In genomic region chr18:57497372-57498294, GRCh38 we compare ENCODE assay signal across 15 cellular contexts.
A peak's percentile ranks its signal among the peaks of the same experiment; 100 is the strongest.
DNase-seq lines count a peak whose midpoint lies in the region; ATAC-seq and TF ChIP-seq lines count a peak whose summit lies in the region.
"Had no signal": no experiment of that assay in that cellular context is flagged by ENCODE, and none has a peak within 500 bp of the region (broad histone marks: within the 10 kb centered on the region; RNA-seq: fewer than 3 reads in every experiment).

No MANE protein-coding gene starts in this region.

- TF ChIP-seq EP300 in SK-N-SH (IDR thresholded peaks at IDR 0.05; ENCODE audit: borderline replicate concordance in 1 of 2, low read depth in 1 of 2, low read length in 1 of 2) (no peak), tibial nerve (IDR thresholded peaks at IDR 0.05) (no peak)

- 34% methylated on average over 7 of the region's 7 CpGs for WGBS in SK-N-SH (ENCODE audit: low lambda C conversion rate)
- 72 to 74% methylated on average over 7 of the region's 7 CpGs for WGBS in tibial nerve, 2 donors

- TF ChIP-seq RAD21 in SK-N-SH (IDR thresholded peaks at IDR 0.05; ENCODE audit: low read length) = no peak

- TF ChIP-seq CTCF in SK-N-SH (IDR thresholded peaks at IDR 0.05) (no peak), foreskin keratinocyte (conservative IDR thresholded peaks at IDR 0.05) (no peak), tibial artery (IDR thresholded peaks at IDR 0.05) (no peak), tibial nerve (IDR thresholded peaks at IDR 0.05) (no peak), GM13976 (IDR thresholded peaks at IDR 0.05; ENCODE audit: borderline replicate concordance, control extremely low read depth, extremely low read depth, insufficient read depth, missing control alignments) (no peak)

- H3K9me2 ChIP-seq in SK-N-SH = no peaks in the 10 kb centered on the region

- TF ChIP-seq POLR2A in tibial nerve (IDR thresholded peaks at IDR 0.05) = no peak

- H3K36me3 ChIP-seq in SK-N-SH (replicated peaks in 1 of 2; ENCODE audit: control insufficient read depth in 1 of 2, insufficient read depth in 2 of 2, low read length in 1 of 2) = no peaks in the 10 kb centered on the region
- no peaks in the 10 kb centered on the region for H3K36me3 ChIP-seq in tibial artery
- no peaks in the 10 kb centered on the region for H3K36me3 ChIP-seq in tibial nerve
- H3K36me3 ChIP-seq: neural progenitor cell had no signal

- no peak overlapping the region for H3K27ac ChIP-seq in SK-N-SH (ENCODE audit: low read depth in 2 of 2, low read length in 1 of 2)
- no peak overlapping the region for H3K27ac ChIP-seq in foreskin keratinocyte
- peak overlapping the region; percentile 18 to 39 for H3K27ac ChIP-seq in tibial artery
- H3K27ac ChIP-seq in tibial nerve = no peak overlapping the region
- H3K27ac ChIP-seq: body of pancreas, KMS-11, neural progenitor cell had no signal

- H3K9me3 ChIP-seq in SK-N-SH (no peaks in the 10 kb centered on the region), tibial artery (no peaks in the 10 kb centered on the region), tibial nerve (no peaks in the 10 kb centered on the region)
- H3K9me3 ChIP-seq: body of pancreas had no signal

- CTCF ChIA-PET in SK-N-SH (lab: Yijun Ruan, JAX) = interaction anchor here (0.8 kb wide), 1 partner anchor 1161 kb away, joined by 3 read pairs; no protein-coding TSS in a partner anchor

- POLR2A ChIA-PET in SK-N-SH (lab: Yijun Ruan, JAX) = no interaction called here

- H3K27me3 ChIP-seq in SK-N-SH (ENCODE audit: insufficient read depth) (no peaks in the 10 kb centered on the region), foreskin keratinocyte (no peaks in the 10 kb centered on the region), tibial artery (no peaks in the 10 kb centered on the region), tibial nerve (no peaks in the 10 kb centered on the region)
- H3K27me3 ChIP-seq: body of pancreas, neural progenitor cell had no signal

- no peak overlapping the region for H3K9ac ChIP-seq in SK-N-SH
- H3K9ac ChIP-seq: KMS-11, neural progenitor cell had no signal

- intact Hi-C loops in tibial artery (cut with DNase I; ENCODE audit: low total_unique reads) = no loop called here

- DNase-seq in SK-N-SH (no peak), NOMO-1 (lab: John Stamatoyannopoulos, UW; ENCODE audit: unreplicated experiment in 2 of 2) (peak; percentile 27 to 67), foreskin keratinocyte (peak; percentile 12 to 56), tibial artery (no peak), tibial nerve (ENCODE audit: low spot score in 2 of 2) (no peak), GOT3 (lab: John Stamatoyannopoulos, UW) (no peak), GM13976 (ENCODE audit: low spot score) (no peak)
- DNase-seq: activated CD4-positive, alpha-beta T cell treated with anti-CD3 and anti-CD28 coated beads, Interleukin-2, amount 50 U/mL, for 48 hours; body of pancreas; endodermal cell; NCI-H2029 treated with DMSO at 0.1 percent for 48 hours; stimulated activated CD4-positive, alpha-beta T cell treated with anti-CD3 and anti-CD28 coated beads, Interleukin-12 subunit alpha, Interleukin-12 subunit beta, amount 100 ng/mL, for 4 hours had no signal

- no peaks in the 10 kb centered on the region for H3K79me2 ChIP-seq in SK-N-SH (ENCODE audit: insufficient read depth)

- H4K20me1 ChIP-seq in SK-N-SH (ENCODE audit: insufficient read depth) = no peaks in the 10 kb centered on the region

- H2AFZ ChIP-seq in SK-N-SH (ENCODE audit: low read depth) = no peak overlapping the region
- H2AFZ ChIP-seq: neural progenitor cell had no signal

- no peak overlapping the region for H3K4me2 ChIP-seq in SK-N-SH
- H3K4me2 ChIP-seq: KMS-11, neural progenitor cell had no signal

- H3F3A ChIP-seq in SK-N-SH (replicated peaks; ENCODE audit: insufficient read depth) = no peaks in the 10 kb centered on the region

- in situ Hi-C loops in GM13976 (cut with MboI; ENCODE audit: low sequenced_read_pairs, unreplicated experiment) = no loop called here

- H3K4me1 ChIP-seq in SK-N-SH (ENCODE audit: control insufficient read depth in 1 of 2, insufficient read depth in 2 of 2, low read depth in 1 of 2, low read length in 1 of 2) (no peaks in the 10 kb centered on the region), foreskin keratinocyte (no peaks in the 10 kb centered on the region), tibial artery (peaks cover 0 to 23% (median 6%) of the 10 kb centered on the region in 4 donors), tibial nerve (no peaks in the 10 kb centered on the region)
- H3K4me1 ChIP-seq: body of pancreas, neural progenitor cell had no signal

- ATAC-seq in SK-N-SH treated with all-trans-retinoic acid at 6 μM for 48 hours (peak; percentile 53), foreskin keratinocyte (peak; percentile 56)
- ATAC-seq: body of pancreas had no signal

- H3K4me3 ChIP-seq in SK-N-SH (ENCODE audit: low read depth in 2 of 2, low read length in 1 of 2) = no peak overlapping the region
- H3K4me3 ChIP-seq in tibial artery = no peak overlapping the region
- H3K4me3 ChIP-seq in tibial nerve = no peak overlapping the region
- H3K4me3 ChIP-seq: body of pancreas, neural progenitor cell had no signal

TF ChIP-seq in SK-N-SH treated with all-trans-retinoic acid at 6 μM for 48 hours, 23 proteins besides CTCF, POLR2A, EP300 and RAD21:
- no peak for TF ChIP-seq SNAI2 (CRISPR knock-in tag; IDR thresholded peaks at IDR 0.05)
- TF ChIP-seq TOX (CRISPR knock-in tag; IDR thresholded peaks at IDR 0.05; ENCODE audit: borderline replicate concordance) = no peak
TF ChIP-seq in SK-N-SH treated with all-trans-retinoic acid at 6 μM for 48 hours: peak in this region for 0.

TF ChIP-seq in SK-N-SH, 30 proteins besides CTCF, POLR2A, EP300 and RAD21:
- TF ChIP-seq NFIC (IDR thresholded peaks at IDR 0.05; ENCODE audit: borderline replicate concordance) (no peak), ELF1 (IDR thresholded peaks at IDR 0.05) (no peak), TAF1 (IDR thresholded peaks at IDR 0.05; ENCODE audit: borderline replicate concordance, low read depth, low read length) (no peak), POLR2AphosphoS5 (IDR thresholded peaks at IDR 0.05; ENCODE audit: low read depth, low read length) (no peak), USF2 (IDR thresholded peaks at IDR 0.05; ENCODE audit: borderline replicate concordance, low read depth, low read length) (no peak), FOXM1 (IDR thresholded peaks at IDR 0.05; ENCODE audit: low read depth) (no peak), PBX3 (IDR thresholded peaks at IDR 0.05) (no peak), RCOR1 (IDR thresholded peaks at IDR 0.05; ENCODE audit: low read length) (no peak), IRF3 (IDR thresholded peaks at IDR 0.05; ENCODE audit: low read depth, low read length) (no peak)
TF ChIP-seq in SK-N-SH: peak in this region for 0.

Comparison
In these comparisons a context has a peak if more than half of its experiments do, and no peak if none do; other contexts are left out.
1. DNase-seq: peak in NOMO-1 (2 of 2) and foreskin keratinocyte (2 of 2); none in SK-N-SH (single experiment), tibial artery (0 of 2), tibial nerve (0 of 2), GOT3 (single experiment) and GM13976 (single experiment).
2. H3K27ac ChIP-seq: peak in tibial artery (2 of 2); none in SK-N-SH (0 of 2), foreskin keratinocyte (single experiment) and tibial nerve (0 of 4).